8 cellular contexts compared by ENCODE assay signal in genomic region chr20:37042986-37043972, GRCh38. TPM values are rescaled to one million over a fixed set of nuclear protein-coding genes. Genes with fewer than 3 reads are reported as not detected.
DNase-seq lines count a peak whose midpoint lies in the region; ATAC-seq and TF ChIP-seq lines count a peak whose summit lies in the region.

No MANE protein-coding gene starts in this region.

- BruUV-seq in MCF 10A (replicated peaks; lab: Mats Ljungman, UMichigan) = no TSS peak

- intact Hi-C loops in MCF 10A (cut with micrococcal nuclease) = no loop called here
- intact Hi-C loops in head of caudate nucleus (cut with DNase I) = no loop called here

- CTCF ChIA-PET in MCF 10A (lab: Yijun Ruan, JAX) = interaction anchor here (0.6 to 0.7 kb wide), 3 partner anchors 152 to 1291 kb away, joined by 3 read pairs; no protein-coding TSS in a partner anchor

- H3K4me3 Mint-ChIP-seq in activated naive CD8-positive, alpha-beta T cell treated with anti-CD3 and anti-CD28 coated beads, Interleukin-2, amount 50 U/mL, for 24 hours = peak overlapping the region; percentile 68
- H3K4me3 Mint-ChIP-seq in MCF 10A (ENCODE audit: unreplicated experiment) = no peak overlapping the region

- no peaks in the 10 kb centered on the region for H3K27me3 Mint-ChIP-seq in activated naive CD8-positive, alpha-beta T cell treated with anti-CD3 and anti-CD28 coated beads, Interleukin-2, amount 50 U/mL, for 24 hours
- H3K27me3 Mint-ChIP-seq in MCF 10A (ENCODE audit: insufficient read depth, unreplicated experiment) = no peaks in the 10 kb centered on the region

- peak overlapping the region; percentile 31 for H3K4me3 ChIP-seq in GM12864 (ENCODE audit: low read depth, low read length)

- TF ChIP-seq CTCF in GM12864 (IDR thresholded peaks at IDR 0.05; ENCODE audit: low read depth, low read length, missing control alignments) (no peak), MCF 10A (IDR thresholded peaks at IDR 0.05; ENCODE audit: unreplicated experiment) (no peak)

- POLR2A ChIA-PET in MCF 10A (lab: Yijun Ruan, JAX) = no interaction called here

- ATAC-seq in GM21447 (IDR thresholded peaks at IDR 0.05; ENCODE audit: unreplicated experiment) (peak; percentile 51), HG03558 (IDR thresholded peaks at IDR 0.05; ENCODE audit: extremely low read depth, unreplicated experiment) (peak; percentile 23)
- peak; percentile 86 for ATAC-seq in activated naive CD8-positive, alpha-beta T cell treated with anti-CD3 and anti-CD28 coated beads, Interleukin-2, amount 50 U/mL, for 24 hours

- H3K9me3 Mint-ChIP-seq in activated naive CD8-positive, alpha-beta T cell treated with anti-CD3 and anti-CD28 coated beads, Interleukin-2, amount 50 U/mL, for 24 hours = peaks cover 5% of the 10 kb centered on the region
- H3K9me3 Mint-ChIP-seq in MCF 10A (ENCODE audit: unreplicated experiment) = no peaks in the 10 kb centered on the region

- H3K27ac Mint-ChIP-seq in activated naive CD8-positive, alpha-beta T cell treated with anti-CD3 and anti-CD28 coated beads, Interleukin-2, amount 50 U/mL, for 24 hours = peak overlapping the region; percentile 86
- H3K27ac Mint-ChIP-seq in MCF 10A (ENCODE audit: low read depth, unreplicated experiment) = no peak overlapping the region

- peaks cover 36% of the 10 kb centered on the region for H3K4me1 Mint-ChIP-seq in activated naive CD8-positive, alpha-beta T cell treated with anti-CD3 and anti-CD28 coated beads, Interleukin-2, amount 50 U/mL, for 24 hours
- no peaks in the 10 kb centered on the region for H3K4me1 Mint-ChIP-seq in MCF 10A (ENCODE audit: insufficient read depth, unreplicated experiment)

- peaks cover 74% of the 10 kb centered on the region for H3K36me3 Mint-ChIP-seq in activated naive CD8-positive, alpha-beta T cell treated with anti-CD3 and anti-CD28 coated beads, Interleukin-2, amount 50 U/mL, for 24 hours (ENCODE audit: low read depth)
- peaks cover 58% of the 10 kb centered on the region for H3K36me3 Mint-ChIP-seq in MCF 10A (ENCODE audit: insufficient read depth, unreplicated experiment)

- peak; percentile 84 for DNase-seq in GM12864 (ENCODE audit: low read depth)
- peak; percentile 31 for DNase-seq in activated naive CD8-positive, alpha-beta T cell treated with anti-CD3 and anti-CD28 coated beads, Interleukin-2, amount 50 U/mL, for 24 hours
- no peak for DNase-seq in KG1 (lab: John Stamatoyannopoulos, UW)
- DNase-seq in MCF 10A (ENCODE audit: unreplicated experiment) = no peak
- DNase-seq in head of caudate nucleus = no peak
- no peak for DNase-seq in DMS114 treated with DMSO at 0.1 percent for 48 hours (lab: John Stamatoyannopoulos, UW; ENCODE audit: unreplicated experiment)

RNA-seq across cellular contexts. Expression of gene RBL1, which starts 52.5 kb away (rescaled TPM):
- total RNA-seq in MCF 10A (2022) = 8.8 and 9.2 TPM in 2 replicates

Comparison
In these comparisons a context has a peak if more than half of its experiments do, and no peak if none do; other contexts are left out.
1. DNase-seq: peak in GM12864 (single experiment) and activated naive CD8-positive, alpha-beta T cell treated with anti-CD3 and anti-CD28 coated beads, Interleukin-2, amount 50 U/mL, for 24 hours (single experiment); none in KG1 (single experiment), MCF 10A (single experiment), head of caudate nucleus (0 of 42) and DMS114 treated with DMSO at 0.1 percent for 48 hours (single experiment).
2. ATAC-seq: peak in every context shown above with its lines; median percentile 86 in activated naive CD8-positive, alpha-beta T cell treated with anti-CD3 and anti-CD28 coated beads, Interleukin-2, amount 50 U/mL, for 24 hours; 51 in GM21447; 23 in HG03558.